In the genomic region with DNA sequence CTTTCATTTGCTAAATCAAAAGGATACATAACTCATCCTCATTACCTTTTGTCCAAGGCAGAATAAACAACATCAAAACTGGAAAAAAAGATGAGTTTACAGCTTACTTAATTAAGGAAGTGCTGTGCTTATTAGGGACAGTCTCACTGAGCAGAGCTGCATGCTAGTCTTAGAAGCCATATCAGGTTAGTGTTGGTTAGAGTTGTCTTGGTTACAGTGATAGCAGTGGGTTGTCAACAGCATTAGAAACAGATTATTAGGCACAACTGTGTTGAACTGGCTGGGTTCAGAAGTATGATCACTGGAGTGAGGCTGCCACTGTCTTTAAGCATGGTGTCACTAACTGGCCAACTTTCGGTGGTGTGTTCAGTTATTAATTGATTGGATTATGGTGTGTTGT, we compare ENCODE assay signal across 20 cellular contexts.
"Had no signal": no experiment of that assay in that cellular context is flagged by ENCODE, and none has a peak within 500 bp of the region (broad histone marks: within the 10 kb centered on the region; RNA-seq: fewer than 3 reads in every experiment).

No MANE protein-coding gene starts in this region.

- H3K4me2 ChIP-seq: neural progenitor cell had no signal

- H3K4me1 ChIP-seq: ascending aorta, lower lobe of right lung, neural progenitor cell, stomach, testis, upper lobe of right lung had no signal

- H3K9me3 ChIP-seq: ascending aorta, heart left ventricle, lower lobe of right lung, stomach, testis, upper lobe of right lung had no signal

- DNase-seq: activated CD4-positive, alpha-beta T cell treated with anti-CD3 and anti-CD28 coated beads, Interleukin-2, amount 50 U/mL, for 4 hours; activated CD4-positive, CD25-positive, alpha-beta regulatory T cell treated with anti-CD3 and anti-CD28 coated beads, Interleukin-2, amount 50 U/mL, for 72 hours; activated naive CD4-positive, alpha-beta T cell treated with anti-CD3 and anti-CD28 coated beads for 36 hours; activated naive CD8-positive, alpha-beta T cell treated with anti-CD3 and anti-CD28 coated beads, Interleukin-2, amount 50 U/mL, for 24 hours; heart left ventricle; immature natural killer cell; left cardiac atrium; lower lobe of right lung; naive B cell; stimulated activated CD4-positive, alpha-beta T cell treated with anti-CD3 and anti-CD28 coated beads, Interleukin-1b, Interleukin-23, amount 100 ng/mL, for 48 hours; stomach; T-cell; T1000; testis; upper lobe of right lung had no signal

- ATAC-seq: activated naive CD8-positive, alpha-beta T cell treated with anti-CD3 and anti-CD28 coated beads, Interleukin-2, amount 50 U/mL, for 24 hours; activated T-helper 17 cell treated with anti-CD3 and anti-CD28 coated beads, Interleukin-2, amount 50 U/mL, for 72 hours; esophagus mucosa; left cardiac atrium; lower lobe of right lung; sciatic nerve; T-cell; upper lobe of right lung had no signal

- H3K36me3 ChIP-seq: ascending aorta, heart left ventricle, lower lobe of right lung, neural progenitor cell, stomach, upper lobe of right lung had no signal

- H2AFZ ChIP-seq: neural progenitor cell had no signal

- H3K4me3 ChIP-seq: ascending aorta, heart left ventricle, lower lobe of right lung, neural progenitor cell, stomach, testis, upper lobe of right lung had no signal

- H3K9ac ChIP-seq: neural progenitor cell had no signal

- H3K27ac ChIP-seq: ascending aorta, heart left ventricle, lower lobe of right lung, neural progenitor cell, stomach, testis, upper lobe of right lung had no signal

- H3K27me3 ChIP-seq: ascending aorta, heart left ventricle, neural progenitor cell, stomach, testis, upper lobe of right lung had no signal
